In the genomic region with DNA sequence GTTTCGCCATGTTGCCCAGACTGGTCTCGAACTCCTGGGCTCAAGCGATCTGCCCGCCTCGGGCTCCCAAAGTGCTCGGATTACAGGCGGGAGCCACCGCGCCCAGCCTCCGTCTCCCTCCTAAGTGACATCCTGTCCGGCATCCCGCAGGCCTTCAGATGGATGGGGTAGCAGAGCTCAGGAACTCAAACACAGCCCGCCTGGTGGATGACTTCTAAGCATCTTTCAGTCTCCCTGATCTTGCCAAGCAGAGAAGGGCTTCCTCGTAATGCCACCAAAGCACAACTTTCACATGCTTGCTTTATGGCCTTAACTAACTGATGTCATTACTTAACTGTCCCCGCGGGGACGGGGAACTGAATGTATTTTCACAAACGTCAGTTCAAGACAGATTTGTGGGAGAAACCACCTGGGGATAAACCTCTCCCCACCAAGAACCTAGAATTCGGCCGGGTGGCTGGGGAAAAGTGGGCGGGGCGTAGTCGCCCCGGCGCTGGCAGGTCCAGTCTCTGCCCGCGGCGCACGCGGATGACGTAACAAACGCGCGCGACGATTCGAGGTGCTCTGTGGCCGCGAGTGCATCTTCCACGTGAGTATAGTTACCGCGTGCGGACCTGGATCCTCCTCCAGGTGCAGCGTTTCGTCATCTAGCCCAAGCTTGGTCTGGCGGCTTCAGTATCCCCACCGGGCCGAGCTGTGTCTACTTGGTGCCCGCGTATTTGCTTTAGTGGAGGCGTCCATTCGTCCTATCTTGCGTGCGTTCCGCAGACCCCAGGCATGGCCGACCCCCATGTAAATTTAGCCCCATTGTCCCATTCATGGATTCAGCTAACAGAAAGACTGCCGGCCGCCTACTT, we compare ENCODE assay signal across 8 cellular contexts. TPM values are rescaled to one million over a fixed set of nuclear protein-coding genes. Genes with fewer than 3 reads are reported as not detected.
DNase-seq lines count a peak whose midpoint lies in the region; ATAC-seq and TF ChIP-seq lines count a peak whose summit lies in the region.

A gene with protein sequence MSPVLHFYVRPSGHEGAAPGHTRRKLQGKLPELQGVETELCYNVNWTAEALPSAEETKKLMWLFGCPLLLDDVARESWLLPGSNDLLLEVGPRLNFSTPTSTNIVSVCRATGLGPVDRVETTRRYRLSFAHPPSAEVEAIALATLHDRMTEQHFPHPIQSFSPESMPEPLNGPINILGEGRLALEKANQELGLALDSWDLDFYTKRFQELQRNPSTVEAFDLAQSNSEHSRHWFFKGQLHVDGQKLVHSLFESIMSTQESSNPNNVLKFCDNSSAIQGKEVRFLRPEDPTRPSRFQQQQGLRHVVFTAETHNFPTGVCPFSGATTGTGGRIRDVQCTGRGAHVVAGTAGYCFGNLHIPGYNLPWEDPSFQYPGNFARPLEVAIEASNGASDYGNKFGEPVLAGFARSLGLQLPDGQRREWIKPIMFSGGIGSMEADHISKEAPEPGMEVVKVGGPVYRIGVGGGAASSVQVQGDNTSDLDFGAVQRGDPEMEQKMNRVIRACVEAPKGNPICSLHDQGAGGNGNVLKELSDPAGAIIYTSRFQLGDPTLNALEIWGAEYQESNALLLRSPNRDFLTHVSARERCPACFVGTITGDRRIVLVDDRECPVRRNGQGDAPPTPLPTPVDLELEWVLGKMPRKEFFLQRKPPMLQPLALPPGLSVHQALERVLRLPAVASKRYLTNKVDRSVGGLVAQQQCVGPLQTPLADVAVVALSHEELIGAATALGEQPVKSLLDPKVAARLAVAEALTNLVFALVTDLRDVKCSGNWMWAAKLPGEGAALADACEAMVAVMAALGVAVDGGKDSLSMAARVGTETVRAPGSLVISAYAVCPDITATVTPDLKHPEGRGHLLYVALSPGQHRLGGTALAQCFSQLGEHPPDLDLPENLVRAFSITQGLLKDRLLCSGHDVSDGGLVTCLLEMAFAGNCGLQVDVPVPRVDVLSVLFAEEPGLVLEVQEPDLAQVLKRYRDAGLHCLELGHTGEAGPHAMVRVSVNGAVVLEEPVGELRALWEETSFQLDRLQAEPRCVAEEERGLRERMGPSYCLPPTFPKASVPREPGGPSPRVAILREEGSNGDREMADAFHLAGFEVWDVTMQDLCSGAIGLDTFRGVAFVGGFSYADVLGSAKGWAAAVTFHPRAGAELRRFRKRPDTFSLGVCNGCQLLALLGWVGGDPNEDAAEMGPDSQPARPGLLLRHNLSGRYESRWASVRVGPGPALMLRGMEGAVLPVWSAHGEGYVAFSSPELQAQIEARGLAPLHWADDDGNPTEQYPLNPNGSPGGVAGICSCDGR (N-terminal part only) (plus strand): TSS at position 539 of the 857 bp plus-strand sequence. CDS start 4,649 bp downstream, outside the sequence.

- H3K27me3 Mint-ChIP-seq in natural killer cell treated with Interleukin-12 subunit alpha and Interleukin-12 subunit beta and Interleukin-15 and Interleukin-18, amount 100 ng/mL, for 72 hours = no peaks in the 10 kb centered on the region

- H3K27ac ChIP-seq in RWPE2 (ENCODE audit: poor library complexity, severe bottlenecking) = peak within 1 kb of the TSS; percentile 87

- H3K9me3 Mint-ChIP-seq in natural killer cell treated with Interleukin-12 subunit alpha and Interleukin-12 subunit beta and Interleukin-15 and Interleukin-18, amount 100 ng/mL, for 72 hours = no peaks in the 10 kb centered on the region

- peaks cover 13% of the 10 kb centered on the region for H3K36me3 Mint-ChIP-seq in natural killer cell treated with Interleukin-12 subunit alpha and Interleukin-12 subunit beta and Interleukin-15 and Interleukin-18, amount 100 ng/mL, for 72 hours

- TF ChIP-seq CTCF in RWPE2 (IDR thresholded peaks at IDR 0.05; ENCODE audit: poor library complexity, severe bottlenecking) = no peak
- TF ChIP-seq CTCF in fibroblast of pulmonary artery (IDR thresholded peaks at IDR 0.05; ENCODE audit: low read length, missing control alignments) = no peak

- no peaks in the 10 kb centered on the region for H3K4me1 ChIP-seq in RWPE2 (ENCODE audit: insufficient read depth, poor library complexity, severe bottlenecking)

- peak; percentile 100 for DNase-seq in DMS53 (lab: John Stamatoyannopoulos, UW)
- DNase-seq in LoVo (ENCODE audit: low spot score) = peak; percentile 96
- DNase-seq in RWPE2 (ENCODE audit: low spot score) = peak; percentile 93
- DNase-seq in activated T-helper 9 cell treated with anti-CD3 and anti-CD28 coated beads, Interleukin-2, amount 50 U/mL, for 16 hours (ENCODE audit: low read depth) = peak; percentile 96
- DNase-seq in fibroblast of pulmonary artery (ENCODE audit: low read depth) = peak; percentile 91
- DNase-seq in natural killer cell treated with Interleukin-12 subunit alpha and Interleukin-12 subunit beta and Interleukin-15 and Interleukin-18, amount 100 ng/mL, for 72 hours (ENCODE audit: low spot score) = peak; percentile 97
- peak; percentile 86 to 95 (median 91) for DNase-seq in stimulated activated naive CD4-positive, alpha-beta T cell (lab: John Stamatoyannopoulos, UW)

- H3K36me3 ChIP-seq in RWPE2 (ENCODE audit: low read depth) = peaks cover 22% of the 10 kb centered on the region

- ATAC-seq in GM21737 (IDR thresholded peaks at IDR 0.05; ENCODE audit: unreplicated experiment) = peak; percentile 46
- peak; percentile 58 for ATAC-seq in RWPE2 (ENCODE audit: low read depth)
- ATAC-seq in natural killer cell treated with Interleukin-12 subunit alpha and Interleukin-12 subunit beta and Interleukin-15 and Interleukin-18, amount 100 ng/mL, for 72 hours = peak; percentile 79 to 80

- H3K9me3 ChIP-seq in RWPE2 (ENCODE audit: severe bottlenecking) = no peaks in the 10 kb centered on the region

- no peaks in the 10 kb centered on the region for H3K27me3 ChIP-seq in RWPE2 (ENCODE audit: insufficient read depth, poor library complexity, severe bottlenecking)

- H3K27ac Mint-ChIP-seq in natural killer cell treated with Interleukin-12 subunit alpha and Interleukin-12 subunit beta and Interleukin-15 and Interleukin-18, amount 100 ng/mL, for 72 hours = peak within 1 kb of the TSS; percentile 92 to 97

- H3K4me3 ChIP-seq in RWPE2 (ENCODE audit: severe bottlenecking) (peak within 1 kb of the TSS; percentile 77), fibroblast of pulmonary artery (replicated peaks; ENCODE audit: low read depth, low read length) (peak within 1 kb of the TSS; percentile 83)

- peaks cover 32 to 43% of the 10 kb centered on the region in 2 donors for H3K4me1 Mint-ChIP-seq in natural killer cell treated with Interleukin-12 subunit alpha and Interleukin-12 subunit beta and Interleukin-15 and Interleukin-18, amount 100 ng/mL, for 72 hours (ENCODE audit: low read depth in 2 of 2)

- H3K4me3 Mint-ChIP-seq in natural killer cell treated with Interleukin-12 subunit alpha and Interleukin-12 subunit beta and Interleukin-15 and Interleukin-18, amount 100 ng/mL, for 72 hours = peak within 1 kb of the TSS; percentile 98

RNA-seq across cellular contexts. Expression of the gene that starts here (rescaled TPM):
- 100 to 1,000 TPM in 1 of 2 donors, 10 to 100 TPM in 1; 77.1 to 257 TPM for total RNA-seq in natural killer cell treated with Interleukin-12 subunit alpha and Interleukin-12 subunit beta and Interleukin-15 and Interleukin-18, amount 100 ng/mL, for 72 hours

Comparison
In these comparisons a context has a peak if more than half of its experiments do, and no peak if none do; other contexts are left out.
1. Peak in every context shown above with its lines: DNase-seq, ATAC-seq, H3K4me3 ChIP-seq and H3K27ac ChIP-seq.